Comparison of ENCODE assay signal across 1 cellular context in the genomic region with DNA sequence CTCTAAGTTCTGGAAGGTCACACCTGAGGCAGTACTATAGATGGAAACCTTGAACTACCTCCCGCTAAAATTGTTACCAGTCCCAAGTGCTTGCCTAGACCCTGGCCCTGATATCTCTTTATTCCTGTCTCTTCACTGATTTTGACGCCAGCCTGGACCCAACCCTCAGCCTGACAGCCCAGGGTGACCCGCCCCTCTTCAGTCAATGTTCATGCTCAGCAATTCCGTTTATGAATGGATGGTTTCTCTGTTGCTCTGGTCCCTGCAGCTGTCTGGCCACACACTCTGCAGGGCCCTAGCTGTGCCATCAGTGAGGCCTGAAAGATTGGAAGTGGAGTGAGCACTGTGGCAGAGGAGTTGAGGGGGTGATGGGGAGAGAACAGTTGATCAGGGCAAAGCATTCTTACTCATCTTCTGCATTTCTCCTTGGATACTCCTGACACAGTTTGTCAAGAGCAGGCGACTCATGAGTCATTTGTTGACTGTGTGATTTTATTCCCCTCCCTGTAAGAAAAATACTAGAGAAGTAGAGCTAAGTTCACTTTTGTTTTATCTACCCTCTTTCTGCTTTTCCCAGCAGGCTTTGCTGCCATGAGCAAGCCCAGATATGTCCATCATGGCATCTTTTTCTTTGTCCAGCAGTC.
TF ChIP-seq lines count a peak whose summit lies in the region.

No MANE protein-coding gene starts in this region.

TF ChIP-seq in HepG2, 621 proteins besides CTCF, POLR2A, EP300 and RAD21 (continued from another document and continues in another):
- TF ChIP-seq TBL1XR1 (IDR thresholded peaks at IDR 0.05; ENCODE audit: borderline replicate concordance, low read length, partially characterized antibody) (no peak), PATZ1 (CRISPR knock-in tag; IDR thresholded peaks at IDR 0.05) (0 out of 2 replicates have a peak, but pooled peaks have one; percentile 36), FOSL2 (CRISPR knock-in tag; IDR thresholded peaks at IDR 0.05) (peak; percentile 83), SMAD3 (CRISPR knock-in tag; IDR thresholded peaks at IDR 0.05) (no peak), ZSCAN21 (CRISPR knock-in tag; IDR thresholded peaks at IDR 0.05; ENCODE audit: borderline replicate concordance) (no peak), KLF16 (CRISPR knock-in tag; IDR thresholded peaks at IDR 0.05) (no peak), CREB1 (IDR thresholded peaks at IDR 0.05) (0 out of 2 replicates have a peak, but pooled peaks have one; percentile 38), CREB1 (CRISPR knock-in tag; IDR thresholded peaks at IDR 0.05) (no peak; the same call in 1 of the 2 replicates), ZZZ3 (CRISPR knock-in tag; IDR thresholded peaks at IDR 0.05; ENCODE audit: borderline replicate concordance) (no peak), ZNF687 (CRISPR knock-in tag; IDR thresholded peaks at IDR 0.05) (0 out of 2 replicates have a peak, but pooled peaks have one; percentile 26), ZSCAN5A (CRISPR knock-in tag; IDR thresholded peaks at IDR 0.05; ENCODE audit: borderline replicate concordance) (no peak), RORA (CRISPR knock-in tag; IDR thresholded peaks at IDR 0.05) (no peak), FOXA1 (IDR thresholded peaks at IDR 0.05) (no peak), FOXA1 (CRISPR knock-in tag; IDR thresholded peaks at IDR 0.05) (no peak), RFX5 (IDR thresholded peaks at IDR 0.05; ENCODE audit: low read depth, low read length) (peak; percentile 97), ARID2 (CRISPR knock-in tag; IDR thresholded peaks at IDR 0.05; ENCODE audit: borderline replicate concordance) (no peak), XRCC5 (optimal IDR thresholded peaks at IDR 0.05; ENCODE audit: low read length) (peak; percentile 15), MEIS2 (CRISPR knock-in tag; IDR thresholded peaks at IDR 0.05) (no peak), MAFK (conservative IDR thresholded peaks at IDR 0.05 in 1 of 2, IDR thresholded peaks at IDR 0.05 in 1 of 2; ENCODE audit: low read length in 2 of 2) (no peak), ZNF75D (CRISPR knock-in tag; IDR thresholded peaks at IDR 0.05; ENCODE audit: borderline replicate concordance) (no peak), SUZ12 (IDR thresholded peaks at IDR 0.05; ENCODE audit: low read depth, low read length) (no peak), ZNF577 (CRISPR knock-in tag; IDR thresholded peaks at IDR 0.05; ENCODE audit: borderline replicate concordance, low read depth) (no peak), CBX5 (CRISPR knock-in tag; IDR thresholded peaks at IDR 0.05; ENCODE audit: borderline replicate concordance) (no peak), ARID3A (IDR thresholded peaks at IDR 0.05; ENCODE audit: low read depth, low read length) (peak; percentile 56; the same call in 1 of the 2 replicates), ZNF143 (CRISPR knock-in tag; IDR thresholded peaks at IDR 0.05) (peak; percentile 74), RBM22 (optimal IDR thresholded peaks at IDR 0.05; ENCODE audit: low read length) (peak; percentile 51), ETV5 (CRISPR knock-in tag; IDR thresholded peaks at IDR 0.05; ENCODE audit: borderline replicate concordance) (no peak), ISX (CRISPR knock-in tag; conservative IDR thresholded peaks at IDR 0.05) (no peak), ZNF567 (CRISPR knock-in tag; IDR thresholded peaks at IDR 0.05; ENCODE audit: borderline replicate concordance) (no peak), NFIB (CRISPR knock-in tag; IDR thresholded peaks at IDR 0.05; ENCODE audit: borderline replicate concordance) (no peak)
- TF ChIP-seq, protein P1, sequence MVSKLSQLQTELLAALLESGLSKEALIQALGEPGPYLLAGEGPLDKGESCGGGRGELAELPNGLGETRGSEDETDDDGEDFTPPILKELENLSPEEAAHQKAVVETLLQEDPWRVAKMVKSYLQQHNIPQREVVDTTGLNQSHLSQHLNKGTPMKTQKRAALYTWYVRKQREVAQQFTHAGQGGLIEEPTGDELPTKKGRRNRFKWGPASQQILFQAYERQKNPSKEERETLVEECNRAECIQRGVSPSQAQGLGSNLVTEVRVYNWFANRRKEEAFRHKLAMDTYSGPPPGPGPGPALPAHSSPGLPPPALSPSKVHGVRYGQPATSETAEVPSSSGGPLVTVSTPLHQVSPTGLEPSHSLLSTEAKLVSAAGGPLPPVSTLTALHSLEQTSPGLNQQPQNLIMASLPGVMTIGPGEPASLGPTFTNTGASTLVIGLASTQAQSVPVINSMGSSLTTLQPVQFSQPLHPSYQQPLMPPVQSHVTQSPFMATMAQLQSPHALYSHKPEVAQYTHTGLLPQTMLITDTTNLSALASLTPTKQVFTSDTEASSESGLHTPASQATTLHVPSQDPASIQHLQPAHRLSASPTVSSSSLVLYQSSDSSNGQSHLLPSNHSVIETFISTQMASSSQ (IDR thresholded peaks at IDR 0.05; ENCODE audit: low read depth): no peak
- TF ChIP-seq, protein P1 (CRISPR knock-in tag; IDR thresholded peaks at IDR 0.05; ENCODE audit: borderline replicate concordance): no peak
- TF ChIP-seq, protein P2, sequence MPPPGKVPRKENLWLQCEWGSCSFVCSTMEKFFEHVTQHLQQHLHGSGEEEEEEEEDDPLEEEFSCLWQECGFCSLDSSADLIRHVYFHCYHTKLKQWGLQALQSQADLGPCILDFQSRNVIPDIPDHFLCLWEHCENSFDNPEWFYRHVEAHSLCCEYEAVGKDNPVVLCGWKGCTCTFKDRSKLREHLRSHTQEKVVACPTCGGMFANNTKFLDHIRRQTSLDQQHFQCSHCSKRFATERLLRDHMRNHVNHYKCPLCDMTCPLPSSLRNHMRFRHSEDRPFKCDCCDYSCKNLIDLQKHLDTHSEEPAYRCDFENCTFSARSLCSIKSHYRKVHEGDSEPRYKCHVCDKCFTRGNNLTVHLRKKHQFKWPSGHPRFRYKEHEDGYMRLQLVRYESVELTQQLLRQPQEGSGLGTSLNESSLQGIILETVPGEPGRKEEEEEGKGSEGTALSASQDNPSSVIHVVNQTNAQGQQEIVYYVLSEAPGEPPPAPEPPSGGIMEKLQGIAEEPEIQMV (CRISPR knock-in tag; IDR thresholded peaks at IDR 0.05; ENCODE audit: low read depth): no peak
- TF ChIP-seq, protein P3, sequence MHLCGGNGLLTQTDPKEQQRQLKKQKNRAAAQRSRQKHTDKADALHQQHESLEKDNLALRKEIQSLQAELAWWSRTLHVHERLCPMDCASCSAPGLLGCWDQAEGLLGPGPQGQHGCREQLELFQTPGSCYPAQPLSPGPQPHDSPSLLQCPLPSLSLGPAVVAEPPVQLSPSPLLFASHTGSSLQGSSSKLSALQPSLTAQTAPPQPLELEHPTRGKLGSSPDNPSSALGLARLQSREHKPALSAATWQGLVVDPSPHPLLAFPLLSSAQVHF (CRISPR knock-in tag; IDR thresholded peaks at IDR 0.05): no peak
